Comparison of ENCODE assay signal across 27 cellular contexts in the genomic region with DNA sequence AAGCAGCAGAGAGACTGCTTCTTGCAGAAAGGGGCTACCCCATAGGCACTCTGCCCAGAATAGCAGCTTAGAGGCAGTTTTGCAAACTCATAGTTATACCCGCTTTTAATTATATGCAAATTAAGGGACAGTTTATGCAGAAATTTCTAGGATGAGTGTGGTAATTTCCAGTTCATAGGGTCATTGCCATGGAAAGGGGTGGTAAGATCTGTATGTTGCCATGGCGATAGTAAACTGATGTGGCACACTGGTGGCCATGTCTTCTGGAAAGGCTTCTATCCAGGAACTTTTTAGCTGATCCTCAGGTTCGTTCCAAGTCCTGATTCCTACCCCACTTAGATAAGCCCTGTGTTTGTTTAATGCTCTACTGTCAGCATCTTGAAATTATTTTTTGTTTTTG.
"Had no signal": no experiment of that assay in that cellular context is flagged by ENCODE, and none has a peak within 500 bp of the region (broad histone marks: within the 10 kb centered on the region; RNA-seq: fewer than 3 reads in every experiment).

No MANE protein-coding gene starts in this region.

- H3K27ac ChIP-seq: adrenal gland, body of pancreas, esophagus squamous epithelium, gastroesophageal sphincter had no signal

- H3K9me3 ChIP-seq: adrenal gland, body of pancreas, esophagus squamous epithelium, gastroesophageal sphincter had no signal

- H3K4me3 ChIP-seq: adrenal gland, body of pancreas, esophagus squamous epithelium, gastroesophageal sphincter had no signal

- H3K27me3 ChIP-seq: adrenal gland, body of pancreas, esophagus squamous epithelium, gastroesophageal sphincter had no signal

- ATAC-seq: activated CD4-positive, alpha-beta T cell treated with anti-CD3 and anti-CD28 coated beads for 36 hours; activated CD8-positive, alpha-beta memory T cell treated with anti-CD3 and anti-CD28 coated beads, Interleukin-2, amount 10 ng/mL, durations not matched to agents 7 days and 5 days; activated CD8-positive, alpha-beta T cell treated with anti-CD3 and anti-CD28 coated beads, Interleukin-2, amount 10 ng/mL, durations not matched to agents 7 days and 5 days; activated naive CD8-positive, alpha-beta T cell treated with anti-CD3 and anti-CD28 coated beads, Interleukin-2, amount 50 U/mL, for 24 hours; body of pancreas; effector memory CD8-positive, alpha-beta T cell; gastroesophageal sphincter had no signal

- H3K36me3 ChIP-seq: adrenal gland, esophagus squamous epithelium, gastroesophageal sphincter had no signal

- DNase-seq: activated CD4-positive, alpha-beta memory T cell treated with anti-CD3 and anti-CD28 coated beads for 36 hours; activated CD4-positive, alpha-beta T cell treated with anti-CD3 and anti-CD28 coated beads for 36 hours; activated CD4-positive, alpha-beta T cell treated with anti-CD3 and anti-CD28 coated beads, Interleukin-2, amount 10 ng/mL, durations not matched to agents 24 days and 14 days; activated CD4-positive, CD25-positive, alpha-beta regulatory T cell; activated CD4-positive, CD25-positive, alpha-beta regulatory T cell treated with anti-CD3 and anti-CD28 coated beads, Interleukin-2, amount 50 U/mL, for 72 hours; activated CD8-positive, alpha-beta memory T cell treated with anti-CD3 and anti-CD28 coated beads, Interleukin-2, amount 10 ng/mL, durations not matched to agents 7 days and 5 days; activated CD8-positive, alpha-beta memory T cell treated with anti-CD3 and anti-CD28 coated beads, Interleukin-2, amount 50 U/mL, for 4 hours; activated CD8-positive, alpha-beta T cell treated with anti-CD3 and anti-CD28 coated beads, Interleukin-2, amount 10 ng/mL, durations not matched to agents 7 days and 5 days; activated effector memory CD4-positive, alpha-beta T cell treated with anti-CD3 and anti-CD28 coated beads, Interleukin-2, amount 50 U/mL, for 16 hours; activated naive CD4-positive, alpha-beta T cell treated with anti-CD3 and anti-CD28 coated beads for 36 hours; activated naive CD8-positive, alpha-beta T cell treated with anti-CD3 and anti-CD28 coated beads for 36 hours; activated naive CD8-positive, alpha-beta T cell treated with anti-CD3 and anti-CD28 coated beads, Interleukin-2, amount 50 U/mL, for 24 hours; activated T-cell treated with anti-CD3 and anti-CD28 coated beads, Interleukin-2, amount 50 U/mL, for 1 hour; activated T-cell treated with anti-CD3 and anti-CD28 coated beads, Interleukin-2, amount 50 U/mL, for 48 hours; adrenal gland; amygdala; aorta; body of pancreas; caudate nucleus; cortex of kidney; dermis blood vessel endothelial cell; effector CD4-positive, alpha-beta T cell; effector memory CD8-positive, alpha-beta T cell; esophagus squamous epithelium; foreskin melanocyte; T-helper 2 cell had no signal
